4 cellular contexts compared by ENCODE assay signal in the genomic region with DNA sequence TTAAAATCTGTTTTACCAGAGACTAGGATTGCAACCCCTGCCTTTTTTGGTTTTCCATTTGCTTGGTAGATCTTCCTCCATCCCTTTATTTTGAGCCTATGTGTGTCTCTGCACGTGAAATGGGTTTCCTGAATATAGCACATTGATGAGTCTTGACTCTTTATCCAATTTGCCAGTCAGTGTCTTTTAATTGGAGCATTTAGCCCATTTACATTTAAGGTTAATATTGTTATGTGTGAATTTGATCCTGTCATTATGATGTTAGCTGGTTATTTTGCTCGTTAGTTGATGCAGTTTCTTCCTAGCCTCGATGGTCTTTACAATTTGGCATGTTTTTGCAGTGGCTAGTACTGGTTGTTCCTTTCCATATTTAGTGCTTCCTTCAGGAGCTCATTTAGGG. TPM values are rescaled to one million over a fixed set of nuclear protein-coding genes. Genes with fewer than 3 reads are reported as not detected.
"Had no signal": no experiment of that assay in that cellular context is flagged by ENCODE, and none has a peak within 500 bp of the region (broad histone marks: within the 10 kb centered on the region; RNA-seq: fewer than 3 reads in every experiment).

No MANE protein-coding gene starts in this region.

RNA-seq across cellular contexts. Expression of gene CYP3A4, which starts 17.4 kb away (rescaled TPM):
- total RNA-seq: LHCN-M2, MCF 10A, NCI-H460 had no signal

RNA-seq across cellular contexts. Expression of gene CYP3A43, which starts 26.4 kb away (rescaled TPM):
- total RNA-seq: LHCN-M2, M059J, MCF 10A had no signal
